In genomic region chr2:44360749-44361329, GRCh38 we compare ENCODE assay signal across 8 cellular contexts. TPM values are rescaled to one million over a fixed set of nuclear protein-coding genes. Genes with fewer than 3 reads are reported as not detected.
DNase-seq lines count a peak whose midpoint lies in the region; ATAC-seq and TF ChIP-seq lines count a peak whose summit lies in the region.

No MANE protein-coding gene starts in this region.

- no peaks in the 10 kb centered on the region for H3K9me3 Mint-ChIP-seq in immature natural killer cell
- H3K9me3 Mint-ChIP-seq in stimulated activated memory B cell treated with anti-CD40 and anti-IgM and Interleukin-4, amounts not matched to agents 10 μg/mL and 1 μg/mL and 100 μg/mL, for 72 hours = no peaks in the 10 kb centered on the region

- H3K4me1 Mint-ChIP-seq in immature natural killer cell = peaks cover 35 to 65% of the 10 kb centered on the region in 2 donors
- H3K4me1 Mint-ChIP-seq in stimulated activated memory B cell treated with anti-CD40 and anti-IgM and Interleukin-4, amounts not matched to agents 10 μg/mL and 1 μg/mL and 100 μg/mL, for 72 hours = peaks cover 32% of the 10 kb centered on the region

- no peak for DNase-seq in MG63
- DNase-seq in ascending aorta (ENCODE audit: low spot score in 2 of 2) = no peak
- DNase-seq in immature natural killer cell = peak in 1 of 3 donors; percentile 0
- DNase-seq in SIG-M5 treated with dmso at 0.1 percent for 504 hours (lab: John Stamatoyannopoulos, UW; ENCODE audit: unreplicated experiment) = no peak
- no peak for DNase-seq in NCI-H1436 (lab: John Stamatoyannopoulos, UW)

- H3K4me3 ChIP-seq in MG63 (peak overlapping the region; percentile 70), ascending aorta (peak overlapping the region; percentile 88 to 98)

- peaks cover 0 to 2% (median 2%) of the 10 kb centered on the region in 3 donors for H3K36me3 Mint-ChIP-seq in immature natural killer cell
- H3K36me3 Mint-ChIP-seq in stimulated activated memory B cell treated with anti-CD40 and anti-IgM and Interleukin-4, amounts not matched to agents 10 μg/mL and 1 μg/mL and 100 μg/mL, for 72 hours = no peaks in the 10 kb centered on the region

- TF ChIP-seq CTCF in 22Rv1 (IDR thresholded peaks at IDR 0.05) (no peak), ascending aorta (IDR thresholded peaks at IDR 0.05) (no peak)

- H3K36me3 ChIP-seq in MG63 (peaks cover 21% of the 10 kb centered on the region), ascending aorta (no peaks in the 10 kb centered on the region)

- H3K27ac Mint-ChIP-seq in immature natural killer cell = peak overlapping the region; percentile 98 to 100 (median 100)
- peak overlapping the region; percentile 100 for H3K27ac Mint-ChIP-seq in stimulated activated memory B cell treated with anti-CD40 and anti-IgM and Interleukin-4, amounts not matched to agents 10 μg/mL and 1 μg/mL and 100 μg/mL, for 72 hours

- H3K27me3 Mint-ChIP-seq in immature natural killer cell (ENCODE audit: low read depth in 3 of 3) = peaks cover 13 to 19% (median 14%) of the 10 kb centered on the region in 3 donors
- no peaks in the 10 kb centered on the region for H3K27me3 Mint-ChIP-seq in stimulated activated memory B cell treated with anti-CD40 and anti-IgM and Interleukin-4, amounts not matched to agents 10 μg/mL and 1 μg/mL and 100 μg/mL, for 72 hours

- peak; percentile 16 for ATAC-seq in GM19023 (IDR thresholded peaks at IDR 0.05; ENCODE audit: unreplicated experiment)
- no peak for ATAC-seq in stimulated activated memory B cell treated with anti-CD40 and anti-IgM and Interleukin-4, amounts not matched to agents 10 μg/mL and 1 μg/mL and 100 μg/mL, for 72 hours

- H3K27ac ChIP-seq in 22Rv1 (peak overlapping the region; percentile 79), ascending aorta (peak overlapping the region; percentile 88 to 99)

- H3K4me3 Mint-ChIP-seq in immature natural killer cell = peak overlapping the region; percentile 94 to 100 (median 100)
- peak overlapping the region; percentile 98 for H3K4me3 Mint-ChIP-seq in stimulated activated memory B cell treated with anti-CD40 and anti-IgM and Interleukin-4, amounts not matched to agents 10 μg/mL and 1 μg/mL and 100 μg/mL, for 72 hours

- H3K9me3 ChIP-seq in MG63 (no peaks in the 10 kb centered on the region), ascending aorta (no peaks in the 10 kb centered on the region)

- no peaks in the 10 kb centered on the region for H3K27me3 ChIP-seq in MG63
- H3K27me3 ChIP-seq in ascending aorta = no peaks in the 10 kb centered on the region

- intact Hi-C loops in ascending aorta (cut with DNase I) = loop anchor here (1.0 to 10.0 kb wide), 7 partner anchors 10 to 364 kb away; partner anchors contain the start of genes LRPPRC and PPM1B

- peaks cover 4 to 27% of the 10 kb centered on the region in 2 donors for H3K4me1 ChIP-seq in ascending aorta

RNA-seq across cellular contexts. Expression of gene PREPL, which starts 0.5 kb away (rescaled TPM):
- 48.3 and 102 TPM in 2 replicates for total RNA-seq in MG63 (2014; rRNA removed; shearing (Covaris generic); ENCODE audit: low replicate concordance)
- total RNA-seq in ascending aorta = 22.6 TPM
- 10 to 100 TPM; 14.5 to 17.5 (median 14.9) TPM for polyA plus RNA-seq in immature natural killer cell

RNA-seq across cellular contexts. Expression of gene CAMKMT, which starts 0.9 kb away (rescaled TPM):
- 1.3 and 26.4 TPM in 2 replicates for total RNA-seq in MG63 (2014; rRNA removed; shearing (Covaris generic); ENCODE audit: low replicate concordance)
- 5.1 TPM for total RNA-seq in ascending aorta
- polyA plus RNA-seq in immature natural killer cell = 10 to 100 TPM; 11.7 to 19.5 (median 12.4) TPM
